Comparison of ENCODE assay signal across 17 cellular contexts in genomic region chr6:119157495-119157827, GRCh38.
DNase-seq lines count a peak whose midpoint lies in the region; ATAC-seq and TF ChIP-seq lines count a peak whose summit lies in the region.
"Had no signal": no experiment of that assay in that cellular context is flagged by ENCODE, and none has a peak within 500 bp of the region (broad histone marks: within the 10 kb centered on the region; RNA-seq: fewer than 3 reads in every experiment).

No MANE protein-coding gene starts in this region.

- POLR2A ChIA-PET in Caco-2 (lab: Charles Lee) = no interaction called here

- no peak overlapping the region for H3K4me3 ChIP-seq in right atrium auricular region
- no peak overlapping the region for H3K4me3 ChIP-seq in fibroblast of the aortic adventitia (ENCODE audit: low read depth, low read length)
- no peak overlapping the region for H3K4me3 ChIP-seq in left lung
- H3K4me3 ChIP-seq in aorta (ENCODE audit: low read length in 2 of 2) = no peak overlapping the region
- no peak overlapping the region for H3K4me3 ChIP-seq in Caco-2 (ENCODE audit: low read depth, low read length)
- H3K4me3 ChIP-seq: BLaER1 had no signal

- TF ChIP-seq CTCF in right atrium auricular region (IDR thresholded peaks at IDR 0.05) (no peak), fibroblast of the aortic adventitia (IDR thresholded peaks at IDR 0.05; ENCODE audit: insufficient read depth, low read length) (no peak), left lung (IDR thresholded peaks at IDR 0.05) (no peak), Caco-2 (IDR thresholded peaks at IDR 0.05; ENCODE audit: insufficient read depth in 1 of 2, low read depth in 1 of 2, low read length in 1 of 2, severe bottlenecking in 1 of 2, unreplicated experiment in 1 of 2) (no peak)

- peaks cover 0 to 6% of the 10 kb centered on the region in 2 donors for H3K4me1 ChIP-seq in right atrium auricular region
- H3K4me1 ChIP-seq in left lung = peaks cover 0 to 7% of the 10 kb centered on the region in 2 donors
- H3K4me1 ChIP-seq in aorta (ENCODE audit: control insufficient read depth in 1 of 2, insufficient read depth in 2 of 2, low read length in 2 of 2) = no peaks in the 10 kb centered on the region
- no peaks in the 10 kb centered on the region; the same call in 1 of the 2 replicates for H3K4me1 ChIP-seq in Caco-2
- H3K4me1 ChIP-seq: BLaER1 had no signal

- no peaks in the 10 kb centered on the region for H3K9me3 ChIP-seq in right atrium auricular region
- no peaks in the 10 kb centered on the region for H3K9me3 ChIP-seq in left lung
- H3K9me3 ChIP-seq in aorta (ENCODE audit: control insufficient read depth, low read length) = no peaks in the 10 kb centered on the region
- H3K9me3 ChIP-seq in Caco-2 = no peaks in the 10 kb centered on the region
- H3K9me3 ChIP-seq: BLaER1 had no signal

- H3K4me3 Mint-ChIP-seq in Caco-2 (ENCODE audit: unreplicated experiment) = no peak overlapping the region
- H3K4me3 Mint-ChIP-seq: CD8-positive, alpha-beta memory T cell; HFFc6 had no signal

- H3K27me3 Mint-ChIP-seq in Caco-2 (ENCODE audit: insufficient read depth, unreplicated experiment) = no peaks in the 10 kb centered on the region

- no peaks in the 10 kb centered on the region for H3K4me1 Mint-ChIP-seq in Caco-2 (ENCODE audit: low read depth, unreplicated experiment)
- H3K4me1 Mint-ChIP-seq: CD8-positive, alpha-beta memory T cell had no signal

- peak overlapping the region in 1 of 2 donors; percentile 13 for H3K27ac ChIP-seq in right atrium auricular region
- H3K27ac ChIP-seq in left lung = peak overlapping the region in 1 of 2 donors; percentile 39
- H3K27ac ChIP-seq in aorta (ENCODE audit: low read depth in 1 of 2, low read length in 2 of 2) = no peak overlapping the region
- H3K27ac ChIP-seq: BLaER1 had no signal

- H3K27me3 ChIP-seq in right atrium auricular region (no peaks in the 10 kb centered on the region), left lung (no peaks in the 10 kb centered on the region), aorta (ENCODE audit: control insufficient read depth in 1 of 2, insufficient read depth in 2 of 2, low read length in 1 of 2) (no peaks in the 10 kb centered on the region), Caco-2 (replicated peaks; ENCODE audit: control insufficient read depth, insufficient read depth, low read length) (no peaks in the 10 kb centered on the region)
- H3K27me3 ChIP-seq: BLaER1 had no signal

- H3K9me3 Mint-ChIP-seq in Caco-2 (ENCODE audit: unreplicated experiment) = no peaks in the 10 kb centered on the region
- H3K9me3 Mint-ChIP-seq: CD8-positive, alpha-beta memory T cell; HFFc6 had no signal

- intact Hi-C loops in Right ventricle myocardium superior (cut with DNase I) = no loop called here
- intact Hi-C loops in left lung (cut with DNase I) = no loop called here
- intact Hi-C loops in aorta (cut with DNase I) = no loop called here
- intact Hi-C loops in Caco-2 (cut with micrococcal nuclease; ENCODE audit: unreplicated experiment) = no loop called here

- WGBS in aorta, 2 donors = 52 to 64% methylated on average over 4 of the region's 4 CpGs

- CTCF ChIA-PET in Caco-2 (lab: Charles Lee) = no interaction called here

- H3K36me3 Mint-ChIP-seq in Caco-2 (ENCODE audit: insufficient read depth, unreplicated experiment) = no peaks in the 10 kb centered on the region

- ATAC-seq in Right ventricle myocardium superior (ENCODE audit: poor library complexity) (peak; percentile 49), left lung (peak; percentile 21), aorta (ENCODE audit: low FRiP score) (peak; percentile 13), HG03432 (IDR thresholded peaks at IDR 0.05; ENCODE audit: unreplicated experiment) (no peak)
- ATAC-seq: HepG2 had no signal

- BruUV-seq in Caco-2 (replicated peaks; lab: Mats Ljungman, UMichigan) = no TSS peak

- H3K36me3 ChIP-seq in right atrium auricular region (no peaks in the 10 kb centered on the region), left lung (no peaks in the 10 kb centered on the region), aorta (ENCODE audit: control insufficient read depth in 1 of 2, insufficient read depth in 2 of 2, low read length in 1 of 2) (no peaks in the 10 kb centered on the region), Caco-2 (ENCODE audit: control insufficient read depth, insufficient read depth, low read length) (peaks cover 1% of the 10 kb centered on the region; the same call in 1 of the 2 replicates)
- H3K36me3 ChIP-seq: BLaER1 had no signal

- no peak overlapping the region for H3K27ac Mint-ChIP-seq in Caco-2 (ENCODE audit: unreplicated experiment)
- H3K27ac Mint-ChIP-seq: CD8-positive, alpha-beta memory T cell; HFFc6 had no signal

- DNase-seq in Right ventricle myocardium superior (no peak), right atrium auricular region (ENCODE audit: low spot score) (no peak), fibroblast of the aortic adventitia (ENCODE audit: low read depth) (peak; percentile 35), left lung (no peak), aorta (no peak), HK-2 (ENCODE audit: unreplicated experiment) (no peak), Caco-2 (no peak)
- DNase-seq: 8988T; AML-193; CD8-positive, alpha-beta memory T cell; DMS53; GF-D8; HCEC 1CT; HFFc6 had no signal
